16 cellular contexts compared by ENCODE assay signal in genomic region chr3:23402728-23403505, GRCh38.
DNase-seq lines count a peak whose midpoint lies in the region; ATAC-seq and TF ChIP-seq lines count a peak whose summit lies in the region.
"Had no signal": no experiment of that assay in that cellular context is flagged by ENCODE, and none has a peak within 500 bp of the region (broad histone marks: within the 10 kb centered on the region; RNA-seq: fewer than 3 reads in every experiment).

No MANE protein-coding gene starts in this region.

- H3K4me3 ChIP-seq in BLaER1 treated with 17β-estradiol and CSF1 and Interleukin-3, amounts not matched to agents 10 nM and 100 nM, result no peak overlapping the region
- H3K4me3 ChIP-seq in KMS-11 (IDR thresholded peaks at IDR 0.05; ENCODE audit: insufficient read depth, low read depth, low read length), result no peak overlapping the region
- H3K4me3 ChIP-seq in gastrocnemius medialis, result no peak overlapping the region
- no peak overlapping the region for H3K4me3 ChIP-seq in left lung
- H3K4me3 ChIP-seq: prostate gland, upper lobe of left lung had no signal

- TF ChIP-seq POLR2A in gastrocnemius medialis (IDR thresholded peaks at IDR 0.05), result no peak

- H3K4me2 ChIP-seq in BLaER1 treated with 17β-estradiol and CSF1 and Interleukin-3, amounts not matched to agents 10 nM and 100 nM, result peak overlapping the region; percentile 25 to 79 (median 58)
- H3K4me2 ChIP-seq in KMS-11, result peak overlapping the region; percentile 21; the same call in 1 of the 2 replicates

- H3K27me3 ChIP-seq in BLaER1 treated with 17β-estradiol and CSF1 and Interleukin-3, amounts not matched to agents 10 nM and 100 nM, result peaks cover 0 to 17% (median 3%) of the 10 kb centered on the region in 11 experiments; a peak in 4 of 22 replicates
- no peaks in the 10 kb centered on the region for H3K27me3 ChIP-seq in KMS-11 (ENCODE audit: insufficient read depth, low read depth)
- H3K27me3 ChIP-seq in gastrocnemius medialis, result no peaks in the 10 kb centered on the region
- H3K27me3 ChIP-seq in left lung, result no peaks in the 10 kb centered on the region
- H3K27me3 ChIP-seq: upper lobe of left lung had no signal

- H2AFZ ChIP-seq in KMS-11 (ENCODE audit: low read depth), result no peak overlapping the region

- no peak overlapping the region for H3K27ac ChIP-seq in BLaER1 treated with 17β-estradiol and CSF1 and Interleukin-3, amounts not matched to agents 10 nM and 100 nM
- H3K27ac ChIP-seq in KMS-11 (no peak overlapping the region), gastrocnemius medialis (no peak overlapping the region), left lung (no peak overlapping the region)
- H3K27ac ChIP-seq: prostate gland, upper lobe of left lung had no signal

- no peaks in the 10 kb centered on the region for H3K79me2 ChIP-seq in KMS-11 (ENCODE audit: insufficient read depth, low read depth)

- no peak for TF ChIP-seq CTCF in KMS-11 (conservative IDR thresholded peaks at IDR 0.05; ENCODE audit: low read depth, low read length)
- TF ChIP-seq CTCF in gastrocnemius medialis (IDR thresholded peaks at IDR 0.05 in 4 of 5, conservative IDR thresholded peaks at IDR 0.05 in 1 of 5), result no peak
- no peak for TF ChIP-seq CTCF in left lung (IDR thresholded peaks at IDR 0.05)

- H4K20me1 ChIP-seq in BLaER1 treated with 17β-estradiol and CSF1 and Interleukin-3, amounts not matched to agents 10 nM and 100 nM, result peaks cover 0 to 99% (median 37%) of the 10 kb centered on the region in 11 experiments; a peak in 14 of 22 replicates
- no peaks in the 10 kb centered on the region for H4K20me1 ChIP-seq in KMS-11 (ENCODE audit: insufficient read depth)

- no peaks in the 10 kb centered on the region for H3K9me3 ChIP-seq in BLaER1 treated with 17β-estradiol and CSF1 and Interleukin-3, amounts not matched to agents 10 nM and 100 nM (replicated peaks in 1 of 11)
- H3K9me3 ChIP-seq in gastrocnemius medialis (no peaks in the 10 kb centered on the region), left lung (no peaks in the 10 kb centered on the region)
- H3K9me3 ChIP-seq: prostate gland, upper lobe of left lung had no signal

- intact Hi-C loops in gastrocnemius medialis (cut with DNase I; ENCODE audit: low total_unique reads), result no loop called here
- intact Hi-C loops in sciatic nerve (cut with DNase I), result no loop called here
- intact Hi-C loops in left lung (cut with DNase I), result no loop called here

- in situ Hi-C loops in gastrocnemius medialis (cut with MboI; ENCODE audit: low sequenced_read_pairs in 4 of 4), result no loop called here

- H3K36me3 ChIP-seq in BLaER1 treated with 17β-estradiol and CSF1 and Interleukin-3, amounts not matched to agents 10 nM and 100 nM, result no peaks in the 10 kb centered on the region
- H3K36me3 ChIP-seq in KMS-11 (ENCODE audit: insufficient read depth), result no peaks in the 10 kb centered on the region
- H3K36me3 ChIP-seq in gastrocnemius medialis, result no peaks in the 10 kb centered on the region
- H3K36me3 ChIP-seq in left lung, result no peaks in the 10 kb centered on the region
- H3K36me3 ChIP-seq: prostate gland, upper lobe of left lung had no signal

- peaks cover 23 to 41% (median 30%) of the 10 kb centered on the region in 10 experiments for H3K4me1 ChIP-seq in BLaER1 treated with 17β-estradiol and CSF1 and Interleukin-3, amounts not matched to agents 10 nM and 100 nM
- H3K4me1 ChIP-seq in KMS-11 (ENCODE audit: low read depth, poor library complexity, severe bottlenecking) (peaks cover 17% of the 10 kb centered on the region), gastrocnemius medialis (peaks cover 47% of the 10 kb centered on the region in 2 donors), left lung (no peaks in the 10 kb centered on the region)
- H3K4me1 ChIP-seq: prostate gland, upper lobe of left lung had no signal

- ATAC-seq in GM19467 (IDR thresholded peaks at IDR 0.05; ENCODE audit: unreplicated experiment) (peak; percentile 40), gastrocnemius medialis (no peak), sciatic nerve (no peak), left lung (no peak)

- peak; percentile 78 for DNase-seq in astrocyte of the hippocampus (ENCODE audit: low read depth, low spot score)
- DNase-seq in gastrocnemius medialis, result no peak
- DNase-seq in effector CD8-positive, alpha-beta T cell (lab: John Stamatoyannopoulos, UW), result no peak
- DNase-seq in sciatic nerve (ENCODE audit: low spot score), result no peak
- no peak for DNase-seq in left lung
- DNase-seq: activated naive CD4-positive, alpha-beta T cell treated with anti-CD3 and anti-CD28 coated beads, Interleukin-2, amount 50 U/mL, for 16 hours; glutamatergic neuron; islet precursor cell; NCI-H187 treated with DMSO at 0.1 percent for 48 hours; NCI-H82; stimulated activated CD8-positive, alpha-beta memory T cell treated with anti-CD3 and anti-CD28 coated beads, Interleukin-4, amount 100 ng/mL, for 48 hours; upper lobe of left lung had no signal

- no peak overlapping the region for H3K9ac ChIP-seq in BLaER1 treated with 17β-estradiol and CSF1 and Interleukin-3, amounts not matched to agents 10 nM and 100 nM
- H3K9ac ChIP-seq in KMS-11, result no peak overlapping the region
